ENCODE assay signal across 25 cellular contexts in the genomic region with DNA sequence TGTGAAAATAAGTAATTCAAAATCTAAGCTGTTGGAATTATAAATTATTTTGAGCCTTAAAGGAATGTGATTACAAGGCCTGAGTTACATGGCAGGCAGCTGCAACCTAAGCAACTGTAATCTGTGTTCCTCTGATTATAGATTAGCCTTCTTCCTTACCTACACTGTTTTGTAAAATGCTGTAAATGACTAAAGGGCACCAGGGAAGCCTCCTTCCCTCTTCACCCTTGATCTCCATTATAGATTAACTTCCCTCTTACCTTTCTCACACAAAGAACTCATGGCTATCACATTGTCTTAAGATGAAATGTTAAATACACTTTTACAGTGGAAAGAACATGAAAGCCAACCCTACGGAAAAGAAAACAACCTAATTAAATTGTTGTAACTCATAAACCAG.
"Had no signal": no experiment of that assay in that cellular context is flagged by ENCODE, and none has a peak within 500 bp of the region (broad histone marks: within the 10 kb centered on the region; RNA-seq: fewer than 3 reads in every experiment).

No MANE protein-coding gene starts in this region.

- H3K36me3 Mint-ChIP-seq: memory B cell; stimulated activated naive B cell treated with anti-CD40 and anti-IgM and Interleukin-4, amounts not matched to agents 10 μg/mL and 1 μg/mL and 100 μg/mL, for 72 hours had no signal

- H3K27ac ChIP-seq: dorsolateral prefrontal cortex, esophagus muscularis mucosa, foreskin keratinocyte, gastroesophageal sphincter, heart left ventricle, neutrophil, pancreas, right lobe of liver, thoracic aorta, upper lobe of right lung, uterus had no signal

- H3K9me3 ChIP-seq: esophagus muscularis mucosa, gastroesophageal sphincter, heart left ventricle, neutrophil, pancreas, right lobe of liver, thoracic aorta, transverse colon, upper lobe of right lung, uterus had no signal

- H3K4me3 Mint-ChIP-seq: memory B cell; nephron progenitor cell; stimulated activated naive B cell treated with anti-CD40 and anti-IgM and Interleukin-4, amounts not matched to agents 10 μg/mL and 1 μg/mL and 100 μg/mL, for 72 hours; stimulated activated naive CD8-positive, alpha-beta T cell treated with anti-CD3 and anti-CD28 coated beads, Interleukin-15, Interleukin-2, amounts not matched to agents 100 ng/mL and 50 ng/mL, for 24 hours had no signal

- H3K27ac Mint-ChIP-seq: memory B cell; nephron progenitor cell; stimulated activated naive B cell treated with anti-CD40 and anti-IgM and Interleukin-4, amounts not matched to agents 10 μg/mL and 1 μg/mL and 100 μg/mL, for 72 hours; stimulated activated naive CD8-positive, alpha-beta T cell treated with anti-CD3 and anti-CD28 coated beads, Interleukin-15, Interleukin-2, amounts not matched to agents 100 ng/mL and 50 ng/mL, for 24 hours had no signal

- H3K36me3 ChIP-seq: esophagus muscularis mucosa, gastroesophageal sphincter, heart left ventricle, neutrophil, pancreas, right lobe of liver, thoracic aorta, transverse colon, upper lobe of right lung, uterus had no signal

- H3K4me3 ChIP-seq: dorsolateral prefrontal cortex, esophagus muscularis mucosa, gastroesophageal sphincter, heart left ventricle, lung, pancreas, right lobe of liver, thoracic aorta, transverse colon, upper lobe of right lung, uterus had no signal

- ATAC-seq: foreskin keratinocyte; gastroesophageal sphincter; heart left ventricle; left cardiac atrium; left ventricle myocardium superior; pancreas; right lobe of liver; stimulated activated naive B cell treated with anti-CD40 and anti-IgM and Interleukin-4, amounts not matched to agents 10 μg/mL and 1 μg/mL and 100 μg/mL, for 72 hours; upper lobe of right lung had no signal

- H3K9me3 Mint-ChIP-seq: memory B cell; naive B cell; nephron progenitor cell; stimulated activated naive CD8-positive, alpha-beta T cell treated with anti-CD3 and anti-CD28 coated beads, Interleukin-15, Interleukin-2, amounts not matched to agents 100 ng/mL and 50 ng/mL, for 24 hours had no signal

- DNase-seq: dorsolateral prefrontal cortex; effector CD4-positive, alpha-beta T cell; foreskin keratinocyte; heart left ventricle; hippocampal formation; left cardiac atrium; left ventricle myocardium superior; naive B cell; nephron progenitor cell; pancreas; right lobe of liver; small intestine; stimulated activated CD4-positive, alpha-beta T cell treated with anti-CD3 and anti-CD28 coated beads, Interleukin-15, amount 100 ng/mL, for 24 hours; stimulated activated CD4-positive, alpha-beta T cell treated with anti-CD3 and anti-CD28 coated beads, Interleukin-2, amount 100 ng/mL, for 48 hours; stimulated activated naive B cell treated with anti-CD40 and anti-IgM and Interleukin-4, amounts not matched to agents 10 μg/mL and 1 μg/mL and 100 μg/mL, for 72 hours; transverse colon; upper lobe of right lung; uterus had no signal

- H3K27me3 ChIP-seq: dorsolateral prefrontal cortex, esophagus muscularis mucosa, foreskin keratinocyte, gastroesophageal sphincter, heart left ventricle, neutrophil, pancreas, right lobe of liver, transverse colon, upper lobe of right lung, uterus had no signal

- H3K27me3 Mint-ChIP-seq: memory B cell; stimulated activated naive B cell treated with anti-CD40 and anti-IgM and Interleukin-4, amounts not matched to agents 10 μg/mL and 1 μg/mL and 100 μg/mL, for 72 hours had no signal
